13 cellular contexts compared by ENCODE assay signal in genomic region chr16:703406-703805, GRCh38. TPM values are rescaled to one million over a fixed set of nuclear protein-coding genes. Genes with fewer than 3 reads are reported as not detected.
DNase-seq lines count a peak whose midpoint lies in the region; ATAC-seq lines count a peak whose summit lies in the region.
"Had no signal": no experiment of that assay in that cellular context is flagged by ENCODE, and none has a peak within 500 bp of the region (broad histone marks: within the 10 kb centered on the region; RNA-seq: fewer than 3 reads in every experiment).

No MANE protein-coding gene starts in this region.

- H3K9me3 ChIP-seq in endocrine pancreas (ENCODE audit: control insufficient read depth, low read length): no peaks in the 10 kb centered on the region
- H3K9me3 ChIP-seq in neuronal stem cell (replicated peaks in 1 of 2; ENCODE audit: control insufficient read depth in 2 of 2, insufficient read depth in 1 of 2, low read depth in 1 of 2, low read length in 2 of 2): no peaks in the 10 kb centered on the region

- no peak overlapping the region for H3K4me3 ChIP-seq in H7 (ENCODE audit: insufficient read depth, low read depth, low read length)
- no peak overlapping the region for H3K4me3 ChIP-seq in endocrine pancreas (ENCODE audit: control insufficient read depth, insufficient read depth, low read length)
- H3K4me3 ChIP-seq in neuronal stem cell (ENCODE audit: low read length in 2 of 2): no peak overlapping the region
- H3K4me3 ChIP-seq: GM12878 had no signal

- peak overlapping the region; percentile 91 for H3K23ac ChIP-seq in neuronal stem cell (ENCODE audit: low read depth, low read length, poor library complexity)

- H2AK5ac ChIP-seq in neuronal stem cell (ENCODE audit: low read depth, low read length): no peak overlapping the region

- H2BK15ac ChIP-seq in neuronal stem cell (ENCODE audit: low read length): peak overlapping the region; percentile 17

- no peak overlapping the region for H3K4ac ChIP-seq in neuronal stem cell (ENCODE audit: low read length)

- no peaks in the 10 kb centered on the region for H3K4me1 ChIP-seq in endocrine pancreas (ENCODE audit: control insufficient read depth, insufficient read depth, low read length)
- H3K4me1 ChIP-seq in neuronal stem cell (ENCODE audit: control insufficient read depth in 2 of 2, insufficient read depth in 1 of 2, low read depth in 1 of 2, low read length in 2 of 2): peaks cover 0 to 25% of the 10 kb centered on the region in 2 donors

- H3K36me3 ChIP-seq in H7 (replicated peaks; ENCODE audit: control insufficient read depth, insufficient read depth, low read length) (no peaks in the 10 kb centered on the region), endocrine pancreas (ENCODE audit: control insufficient read depth, insufficient read depth, low read length) (no peaks in the 10 kb centered on the region), neuronal stem cell (replicated peaks in 1 of 2; ENCODE audit: control insufficient read depth in 2 of 2, insufficient read depth in 2 of 2, low read length in 2 of 2) (no peaks in the 10 kb centered on the region)

- no peak overlapping the region for H4K8ac ChIP-seq in neuronal stem cell (ENCODE audit: low read depth, low read length)

- H3K18ac ChIP-seq in neuronal stem cell (ENCODE audit: low read length): no peak overlapping the region

- peaks cover 2% of the 10 kb centered on the region for H3K79me1 ChIP-seq in neuronal stem cell (ENCODE audit: low read depth, low read length)

- no peak overlapping the region for H2BK120ac ChIP-seq in neuronal stem cell (ENCODE audit: low read depth, low read length)

- peak overlapping the region; percentile 67 for H3K9ac ChIP-seq in endocrine pancreas (ENCODE audit: control insufficient read depth, insufficient read depth, low read length)
- H3K9ac ChIP-seq in neuronal stem cell (ENCODE audit: low read depth, low read length, poor library complexity): no peak overlapping the region

- ATAC-seq in HG02588 (IDR thresholded peaks at IDR 0.05; ENCODE audit: unreplicated experiment): no peak
- no peak for ATAC-seq in HG03457 (IDR thresholded peaks at IDR 0.05; ENCODE audit: unreplicated experiment)
- ATAC-seq: GM12878 had no signal

- no peak overlapping the region for H2BK12ac ChIP-seq in neuronal stem cell (ENCODE audit: low read length)

- H3K27ac ChIP-seq in angular gyrus (ENCODE audit: low read depth, low read length): peak overlapping the region; percentile 62
- H3K27ac ChIP-seq in neuronal stem cell (replicated peaks; ENCODE audit: low read length): no peak overlapping the region

- no CpG with 5 or more reads among the region's 12 CpGs for WGBS in neuronal stem cell (ENCODE audit: extremely low coverage in 2 of 2, insufficient read length in 2 of 2, insufficient replicate concordance in 1 of 2), 2 donors

- H3K4me2 ChIP-seq in neuronal stem cell (ENCODE audit: insufficient read depth, low read length, poor library complexity, severe bottlenecking): no peak overlapping the region

- no peak overlapping the region for H2AFZ ChIP-seq in neuronal stem cell (ENCODE audit: low read length)

- H3K27me3 ChIP-seq in H7 (ENCODE audit: control insufficient read depth, insufficient read depth, low read length): peaks cover 88% of the 10 kb centered on the region
- no peaks in the 10 kb centered on the region for H3K27me3 ChIP-seq in endocrine pancreas (ENCODE audit: control insufficient read depth, insufficient read depth, low read length)
- H3K27me3 ChIP-seq in neuronal stem cell (ENCODE audit: control insufficient read depth in 3 of 3, insufficient read depth in 3 of 3, low read depth in 1 of 3, low read length in 3 of 3): peaks cover 41 to 92% (median 51%) of the 10 kb centered on the region in 3 experiments

- peak; percentile 69 for DNase-seq in H7
- DNase-seq in neuronal stem cell (ENCODE audit: low spot score): no peak
- no peak for DNase-seq in NCI-H187 (lab: John Stamatoyannopoulos, UW)
- no peak for DNase-seq in SHP77 treated with DMSO at 0.1 percent for 48 hours (lab: John Stamatoyannopoulos, UW)
- DNase-seq: C1 segment of cervical spinal cord; Calu3; CD4-positive, alpha-beta T cell; DMS79 had no signal

- H2BK5ac ChIP-seq in neuronal stem cell (ENCODE audit: low read length): peak overlapping the region; percentile 75

- no peak overlapping the region for H4K91ac ChIP-seq in neuronal stem cell (ENCODE audit: low read depth, low read length, poor library complexity)

- H3K14ac ChIP-seq in neuronal stem cell (ENCODE audit: low read length): no peak overlapping the region

RNA-seq across cellular contexts. Expression of gene FBXL16, which starts 2.2 kb away (rescaled TPM):
- 2.8 and 7.1 TPM in 2 replicates for total RNA-seq in H7 (2014; rRNA removed; shearing (Covaris generic))
- 2.7 TPM for polyA plus RNA-seq in neuronal stem cell (2013, experiment 1 of 2)
- polyA plus RNA-seq in neuronal stem cell (2013, experiment 2 of 2): 2.7 TPM

RNA-seq across cellular contexts. Expression of gene METRN, which starts 11.5 kb away (rescaled TPM):
- total RNA-seq in H7 (2014; rRNA removed; shearing (Covaris generic)): 49.6 and 64.2 TPM in 2 replicates
- polyA plus RNA-seq in neuronal stem cell (2013, experiment 1 of 2): 105 TPM
- 98.3 TPM for polyA plus RNA-seq in neuronal stem cell (2013, experiment 2 of 2)

RNA-seq across cellular contexts. Expression of gene WDR24, which starts 13.2 kb away (rescaled TPM):
- total RNA-seq in H7 (2014; rRNA removed; shearing (Covaris generic)): 18.3 and 18.9 TPM in 2 replicates
- polyA plus RNA-seq in neuronal stem cell (2013, experiment 1 of 2): 8.4 TPM
- polyA plus RNA-seq in neuronal stem cell (2013, experiment 2 of 2): 8.3 TPM

RNA-seq across cellular contexts. Expression of gene ANTKMT, which starts 17.5 kb away (rescaled TPM):
- 22.6 and 29.8 TPM in 2 replicates for total RNA-seq in H7 (2014; rRNA removed; shearing (Covaris generic))
- 30.9 TPM for polyA plus RNA-seq in neuronal stem cell (2013, experiment 1 of 2)
- 29.0 TPM for polyA plus RNA-seq in neuronal stem cell (2013, experiment 2 of 2)

RNA-seq across cellular contexts. Expression of gene JMJD8, which starts 19.3 kb away (rescaled TPM):
- 63.8 and 88.2 TPM in 2 replicates for total RNA-seq in H7 (2014; rRNA removed; shearing (Covaris generic))
- polyA plus RNA-seq in neuronal stem cell (2013, experiment 1 of 2): 34.8 TPM
- 33.9 TPM for polyA plus RNA-seq in neuronal stem cell (2013, experiment 2 of 2)
